In the genomic region with DNA sequence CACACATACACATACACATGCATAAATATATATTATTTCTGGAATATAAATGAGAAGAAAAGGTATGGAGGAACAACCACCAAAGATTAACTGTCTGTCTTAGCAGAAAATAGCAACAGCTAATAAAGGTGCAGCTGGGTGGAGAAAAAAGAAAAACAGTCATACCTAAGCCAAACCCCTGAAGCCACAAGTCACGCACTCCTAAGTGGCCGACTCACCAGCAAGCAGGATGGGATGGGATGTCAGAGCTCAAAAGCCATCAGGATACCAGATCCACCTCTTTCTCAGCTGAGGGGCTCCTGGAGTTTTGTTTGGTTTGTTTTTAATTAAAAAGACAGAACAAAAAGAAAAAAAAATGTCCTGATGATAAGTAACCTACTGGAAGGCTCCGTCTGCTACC, we compare ENCODE assay signal across 23 cellular contexts.
DNase-seq lines count a peak whose midpoint lies in the region; ATAC-seq, FAIRE-seq and TF ChIP-seq lines count a peak whose summit lies in the region.
"Had no signal": no experiment of that assay in that cellular context is flagged by ENCODE, and none has a peak within 500 bp of the region (broad histone marks: within the 10 kb centered on the region; RNA-seq: fewer than 3 reads in every experiment).

No MANE protein-coding gene starts in this region.

- peaks cover 5% of the 10 kb centered on the region for H3K27me3 Mint-ChIP-seq in astrocyte (ENCODE audit: low read depth, unreplicated experiment)
- H3K27me3 Mint-ChIP-seq: CD4-positive, alpha-beta T cell; T-helper 17 cell had no signal

- H3K27ac ChIP-seq in astrocyte (ENCODE audit: low read depth, low read length): no peak overlapping the region
- H3K27ac ChIP-seq: BLaER1 had no signal

- H3K9ac ChIP-seq in astrocyte (ENCODE audit: low read length): no peak overlapping the region
- H3K9ac ChIP-seq: BLaER1 had no signal

- H4K20me1 ChIP-seq in astrocyte (ENCODE audit: insufficient read depth, low read length): no peaks in the 10 kb centered on the region
- H4K20me1 ChIP-seq: BLaER1 had no signal

- peaks cover 5% of the 10 kb centered on the region for H3K4me1 ChIP-seq in astrocyte (ENCODE audit: insufficient read depth, low read length)
- H3K4me1 ChIP-seq: BLaER1 had no signal

- H3K9me3 Mint-ChIP-seq in astrocyte (ENCODE audit: unreplicated experiment): no peaks in the 10 kb centered on the region
- H3K9me3 Mint-ChIP-seq: CD4-positive, alpha-beta T cell had no signal

- no peak overlapping the region for H2AFZ ChIP-seq in astrocyte (ENCODE audit: low read depth, low read length)

- in situ Hi-C loops in Caki2 (cut with HindIII; ENCODE audit: low pct_unique_long_range_greater_than_20kb, low sequenced_read_pairs): no loop called here

- H3K27me3 ChIP-seq in astrocyte (ENCODE audit: insufficient read depth, low read length): no peaks in the 10 kb centered on the region
- H3K27me3 ChIP-seq: BLaER1 had no signal

- H3K4me1 Mint-ChIP-seq in astrocyte (ENCODE audit: low read depth, unreplicated experiment): peaks cover 11% of the 10 kb centered on the region

- DNase-seq in Caki2 (ENCODE audit: low read depth) (peak; percentile 2), HK-2 (ENCODE audit: unreplicated experiment) (peak; percentile 37), astrocyte (ENCODE audit: low read depth) (peak; percentile 9), kidney tubule cell (ENCODE audit: low spot score) (peak; percentile 58), superior temporal gyrus (ENCODE audit: extremely low spot score) (no peak), OCI-M1 (lab: John Stamatoyannopoulos, UW) (no peak)
- DNase-seq: ACHN; CD4-positive, alpha-beta T cell; COR-L47; GF-D8; GOT3; HCEC 1CT; NCI-H1417; NCI-H187 treated with DMSO at 0.1 percent for 48 hours; NCI-H2171; NCI-H524 treated with DMSO at 0.1 percent for 48 hours; NCI-H82; SHP77; T-helper 17 cell had no signal

- FAIRE-seq in astrocyte (lab: Jason Lieb, UNC): no peak
- FAIRE-seq: RCC 7860 had no signal

- no peak for ATAC-seq in HG03039 (IDR thresholded peaks at IDR 0.05; ENCODE audit: unreplicated experiment)
- ATAC-seq: T-helper 17 cell had no signal

- H3K9me3 ChIP-seq in astrocyte (ENCODE audit: insufficient read depth, low read depth, low read length): no peaks in the 10 kb centered on the region
- H3K9me3 ChIP-seq: BLaER1 had no signal

- H3K36me3 Mint-ChIP-seq in astrocyte (ENCODE audit: low read depth, unreplicated experiment): peaks cover 3% of the 10 kb centered on the region

- H3K4me3 ChIP-seq in astrocyte (ENCODE audit: insufficient read depth, low read depth, low read length): no peak overlapping the region
- H3K4me3 ChIP-seq: BLaER1 had no signal

- H3K4me3 Mint-ChIP-seq in astrocyte (ENCODE audit: unreplicated experiment): no peak overlapping the region
- H3K4me3 Mint-ChIP-seq: CD4-positive, alpha-beta T cell; IgD-negative memory B cell; T-helper 17 cell had no signal

- peaks cover 7% of the 10 kb centered on the region for H3K79me2 ChIP-seq in astrocyte (ENCODE audit: insufficient read depth, low read length)

- H3K27ac Mint-ChIP-seq in astrocyte (ENCODE audit: unreplicated experiment): no peak overlapping the region
- H3K27ac Mint-ChIP-seq: CD4-positive, alpha-beta T cell; IgD-negative memory B cell; T-helper 17 cell had no signal

- H3K4me2 ChIP-seq in astrocyte (ENCODE audit: low read length): no peak overlapping the region
- H3K4me2 ChIP-seq: BLaER1 had no signal

- no peak for TF ChIP-seq CTCF in astrocyte (IDR thresholded peaks at IDR 0.05; ENCODE audit: insufficient read depth, low read depth, low read length)

- H3K36me3 ChIP-seq in astrocyte (ENCODE audit: insufficient read depth, low read length): no peaks in the 10 kb centered on the region
- H3K36me3 ChIP-seq: BLaER1 had no signal

Comparison
In these comparisons a context has a peak if more than half of its experiments do, and no peak if none do; other contexts are left out.
1. DNase-seq: peak in Caki2 (single experiment), HK-2 (single experiment), astrocyte (single experiment) and kidney tubule cell (single experiment); none in superior temporal gyrus (single experiment) and OCI-M1 (single experiment).